25 cellular contexts compared by ENCODE assay signal in the genomic region with DNA sequence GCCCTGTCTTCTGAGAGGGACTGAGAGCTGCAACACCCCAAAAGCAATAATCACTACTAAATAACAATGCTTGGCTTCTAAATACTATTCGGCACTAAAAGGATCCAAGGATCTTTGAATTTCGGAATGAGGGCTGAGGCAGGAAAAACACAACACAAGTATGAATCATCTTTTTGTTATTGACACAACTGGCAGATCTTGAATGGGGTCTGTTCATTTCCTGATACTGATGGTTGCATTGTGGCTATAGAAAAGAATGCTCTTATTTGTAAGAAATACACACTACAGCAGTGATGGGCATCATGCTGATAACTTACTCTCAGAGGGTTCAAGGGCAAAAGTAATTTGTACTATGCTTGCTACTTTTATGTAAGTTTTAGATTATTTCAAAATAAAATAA.
"Had no signal": no experiment of that assay in that cellular context is flagged by ENCODE, and none has a peak within 500 bp of the region (broad histone marks: within the 10 kb centered on the region; RNA-seq: fewer than 3 reads in every experiment).

No MANE protein-coding gene starts in this region.

- H3K36me3 ChIP-seq: right lobe of liver, tibial artery, upper lobe of right lung had no signal

- H3K27me3 ChIP-seq: body of pancreas, foreskin keratinocyte, right lobe of liver, tibial artery, upper lobe of right lung had no signal

- H3K4me1 ChIP-seq: body of pancreas, foreskin keratinocyte, parathyroid adenoma, right lobe of liver, tibial artery, upper lobe of right lung had no signal

- ATAC-seq: body of pancreas; esophagus mucosa; foreskin keratinocyte; left cardiac atrium; left ventricle myocardium superior; naive thymus-derived CD4-positive, alpha-beta T cell; right lobe of liver; upper lobe of right lung had no signal

- H3K9me3 ChIP-seq: body of pancreas, right lobe of liver, tibial artery, upper lobe of right lung had no signal

- DNase-seq: activated CD4-positive, alpha-beta T cell treated with anti-CD3 and anti-CD28 coated beads for 4 hours; activated CD4-positive, alpha-beta T cell treated with anti-CD3 and anti-CD28 coated beads, Interleukin-2, amount 50 U/mL, for 48 hours; activated CD8-positive, alpha-beta memory T cell treated with anti-CD3 and anti-CD28 coated beads for 24 hours; activated effector memory CD4-positive, alpha-beta T cell treated with Interleukin-2 at 50 U/mL for 16 hours; activated naive CD4-positive, alpha-beta T cell treated with Interleukin-2 at 50 U/mL for 16 hours; aorta; body of pancreas; cortex of kidney; foreskin keratinocyte; glutamatergic neuron; islet precursor cell; left cardiac atrium; left ventricle myocardium superior; naive thymus-derived CD4-positive, alpha-beta T cell; occipital lobe; right lobe of liver; stimulated activated CD4-positive, alpha-beta T cell treated with anti-CD3 and anti-CD28 coated beads, Interleukin-12 subunit alpha, Interleukin-12 subunit beta, amount 100 ng/mL, for 4 hours; stimulated activated CD4-positive, alpha-beta T cell treated with anti-CD3 and anti-CD28 coated beads, Interleukin-4, amount 100 ng/mL, for 1 hour; SW 1271; T-helper 9 cell; tibial artery; upper lobe of right lung had no signal

- H3K4me3 ChIP-seq: body of pancreas, right lobe of liver, tibial artery, upper lobe of right lung had no signal

- H3K27ac ChIP-seq: body of pancreas, foreskin keratinocyte, parathyroid adenoma, right lobe of liver, tibial artery, upper lobe of right lung, VCaP had no signal
